In genomic region chr2:176473177-176473576, GRCh38 we compare ENCODE assay signal across 8 cellular contexts.
DNase-seq lines count a peak whose midpoint lies in the region; ATAC-seq and TF ChIP-seq lines count a peak whose summit lies in the region.

No MANE protein-coding gene starts in this region.

- H3K27ac ChIP-seq in PC-9 (no peak overlapping the region), suprapubic skin (no peak overlapping the region)

- no peak for TF ChIP-seq EP300 in suprapubic skin (IDR thresholded peaks at IDR 0.05)

- H3K36me3 ChIP-seq in PC-9 (ENCODE audit: low read depth) (no peaks in the 10 kb centered on the region), suprapubic skin (no peaks in the 10 kb centered on the region)

- H4K20me1 ChIP-seq in PC-9 (ENCODE audit: insufficient read depth), result no peaks in the 10 kb centered on the region

- CTCF ChIA-PET in PC-9 (lab: Charles Lee), result interaction anchor here (0.5 kb wide), 1 partner anchor 133 kb away, joined by 12 read pairs; no protein-coding TSS in a partner anchor

- 0 out of 2 replicates have a peak overlapping the region, but pooled peaks have one; percentile 15 for H2AFZ ChIP-seq in PC-9

- no peaks in the 10 kb centered on the region for H3K9me2 ChIP-seq in PC-9 (ENCODE audit: insufficient read depth)

- no peaks in the 10 kb centered on the region for H3K4me1 ChIP-seq in PC-9 (replicated peaks; ENCODE audit: insufficient read depth)
- peaks cover 31% of the 10 kb centered on the region for H3K4me1 ChIP-seq in suprapubic skin

- no peaks in the 10 kb centered on the region for H3F3A ChIP-seq in PC-9 (ENCODE audit: insufficient read depth, low read depth)

- no peak for TF ChIP-seq POLR2A in suprapubic skin (IDR thresholded peaks at IDR 0.05)

- BruUV-seq in PC-9 (replicated peaks; lab: Mats Ljungman, UMichigan), result no TSS peak

- H3K4me3 ChIP-seq in PC-9, result no peak overlapping the region
- peak overlapping the region; percentile 26 for H3K4me3 ChIP-seq in suprapubic skin

- TF ChIP-seq CTCF in PC-9 (conservative IDR thresholded peaks at IDR 0.05), result no peak
- no peak for TF ChIP-seq CTCF in suprapubic skin (IDR thresholded peaks at IDR 0.05)

- 28% methylated on average over 4 of the region's 4 CpGs for WGBS in suprapubic skin

- H3K27me3 ChIP-seq in PC-9 (ENCODE audit: insufficient read depth, low read depth) (no peaks in the 10 kb centered on the region), suprapubic skin (no peaks in the 10 kb centered on the region)

- H3K9me3 ChIP-seq in PC-9 (ENCODE audit: insufficient read depth, low read depth), result no peaks in the 10 kb centered on the region
- H3K9me3 ChIP-seq in suprapubic skin, result no peaks in the 10 kb centered on the region

- DNase-seq in DMS79 treated with DMSO at 0.1 percent for 48 hours (lab: John Stamatoyannopoulos, UW), result peak; percentile 97
- peak in 1 of 2 experiments; percentile 29 for DNase-seq in PC-9
- peak; percentile 38 for DNase-seq in fibroblast of peridontal ligament (ENCODE audit: extremely low read depth)
- DNase-seq in suprapubic skin (ENCODE audit: low spot score in 2 of 2), result no peak
- no peak for DNase-seq in SIG-M5 (lab: John Stamatoyannopoulos, UW)
- no peak for DNase-seq in nucleus accumbens (lab: John Stamatoyannopoulos, UW)

- H3K79me2 ChIP-seq in PC-9 (ENCODE audit: low read depth), result no peaks in the 10 kb centered on the region

- ATAC-seq in HG02798 (IDR thresholded peaks at IDR 0.05; ENCODE audit: poor library complexity, unreplicated experiment) (peak; percentile 71), GM19452 (IDR thresholded peaks at IDR 0.05; ENCODE audit: unreplicated experiment) (no peak)

- intact Hi-C loops in PC-9 (cut with micrococcal nuclease; ENCODE audit: unreplicated experiment), result no loop called here

- peak overlapping the region; percentile 35 for H3K4me2 ChIP-seq in PC-9

- POLR2A ChIA-PET in PC-9 (lab: Charles Lee; ENCODE audit: unreplicated experiment), result no interaction called here

Comparison
In these comparisons a context has a peak if more than half of its experiments do, and no peak if none do; other contexts are left out.
1. DNase-seq: peak in DMS79 treated with DMSO at 0.1 percent for 48 hours (single experiment) and fibroblast of peridontal ligament (single experiment); none in suprapubic skin (0 of 2), SIG-M5 (single experiment) and nucleus accumbens (0 of 56).